In genomic region chr5:37197340-37198050, GRCh38 we compare ENCODE assay signal across 8 cellular contexts. TPM values are rescaled to one million over a fixed set of nuclear protein-coding genes. Genes with fewer than 3 reads are reported as not detected.
DNase-seq lines count a peak whose midpoint lies in the region; ATAC-seq and TF ChIP-seq lines count a peak whose summit lies in the region.

No MANE protein-coding gene starts in this region.

- peak overlapping the region; percentile 76 for H3K27ac Mint-ChIP-seq in activated naive CD8-positive, alpha-beta T cell treated with anti-CD3 and anti-CD28 coated beads for 36 hours

- H4K20me1 ChIP-seq in BLaER1 treated with 17β-estradiol and CSF1 and Interleukin-3, amounts not matched to agents 10 nM and 100 nM: no peaks in the 10 kb centered on the region

- peaks cover 25% of the 10 kb centered on the region for H3K4me1 Mint-ChIP-seq in activated naive CD8-positive, alpha-beta T cell treated with anti-CD3 and anti-CD28 coated beads for 36 hours

- H3K27me3 ChIP-seq in BLaER1 treated with 17β-estradiol and CSF1 and Interleukin-3, amounts not matched to agents 10 nM and 100 nM: no peaks in the 10 kb centered on the region
- H3K27me3 ChIP-seq in thoracic aorta (replicated peaks; ENCODE audit: insufficient read depth): no peaks in the 10 kb centered on the region

- no peaks in the 10 kb centered on the region for H3K9me3 Mint-ChIP-seq in activated naive CD8-positive, alpha-beta T cell treated with anti-CD3 and anti-CD28 coated beads for 36 hours

- peak overlapping the region; percentile 64 for H3K4me3 Mint-ChIP-seq in activated naive CD8-positive, alpha-beta T cell treated with anti-CD3 and anti-CD28 coated beads for 36 hours

- no peaks in the 10 kb centered on the region for H3K27me3 Mint-ChIP-seq in activated naive CD8-positive, alpha-beta T cell treated with anti-CD3 and anti-CD28 coated beads for 36 hours

- peaks cover 14% of the 10 kb centered on the region for H3K36me3 Mint-ChIP-seq in activated naive CD8-positive, alpha-beta T cell treated with anti-CD3 and anti-CD28 coated beads for 36 hours

- no peaks in the 10 kb centered on the region for H3K9me3 ChIP-seq in BLaER1 treated with 17β-estradiol and CSF1 and Interleukin-3, amounts not matched to agents 10 nM and 100 nM (replicated peaks in 1 of 11)
- H3K9me3 ChIP-seq in thoracic aorta: no peaks in the 10 kb centered on the region

- peak overlapping the region; percentile 5 to 80 (median 73); a peak in 20 of 22 replicates for H3K27ac ChIP-seq in BLaER1 treated with 17β-estradiol and CSF1 and Interleukin-3, amounts not matched to agents 10 nM and 100 nM
- H3K27ac ChIP-seq in thoracic aorta: no peak overlapping the region

- peaks cover 16 to 21% (median 20%) of the 10 kb centered on the region in 10 experiments for H3K4me1 ChIP-seq in BLaER1 treated with 17β-estradiol and CSF1 and Interleukin-3, amounts not matched to agents 10 nM and 100 nM
- H3K4me1 ChIP-seq in thoracic aorta (ENCODE audit: control insufficient read depth in 1 of 2, low read depth in 2 of 2): no peaks in the 10 kb centered on the region

- peaks cover 14 to 84% (median 48%) of the 10 kb centered on the region in 11 experiments for H3K36me3 ChIP-seq in BLaER1 treated with 17β-estradiol and CSF1 and Interleukin-3, amounts not matched to agents 10 nM and 100 nM
- peaks cover 18% of the 10 kb centered on the region for H3K36me3 ChIP-seq in thoracic aorta

- H3K4me3 ChIP-seq in BLaER1 treated with 17β-estradiol and CSF1 and Interleukin-3, amounts not matched to agents 10 nM and 100 nM: peak overlapping the region in 7 of 10 experiments; percentile 14 to 56 (median 33); a peak in 10 of 20 replicates
- H3K4me3 ChIP-seq in thoracic aorta: peak overlapping the region; percentile 12

- ATAC-seq in GM19395 (IDR thresholded peaks at IDR 0.05; ENCODE audit: unreplicated experiment) (peak; percentile 94), HG03432 (IDR thresholded peaks at IDR 0.05; ENCODE audit: unreplicated experiment) (peak; percentile 94), thoracic aorta (ENCODE audit: insufficient number of reproducible peaks, low FRiP score, low read depth) (no peak), SK-N-SH treated with all-trans-retinoic acid at 6 μM for 48 hours (no peak)

- no peak for DNase-seq in activated naive CD8-positive, alpha-beta T cell treated with anti-CD3 and anti-CD28 coated beads for 36 hours
- DNase-seq in thoracic aorta (ENCODE audit: low spot score) (no peak), DMS79 treated with DMSO at 0.1 percent for 48 hours (lab: John Stamatoyannopoulos, UW) (no peak), NCI-H2227 treated with DMSO at 0.1 percent for 48 hours (lab: John Stamatoyannopoulos, UW) (no peak)

- peak overlapping the region; percentile 57 to 92 (median 75) for H3K4me2 ChIP-seq in BLaER1 treated with 17β-estradiol and CSF1 and Interleukin-3, amounts not matched to agents 10 nM and 100 nM

- H3K9ac ChIP-seq in BLaER1 treated with 17β-estradiol and CSF1 and Interleukin-3, amounts not matched to agents 10 nM and 100 nM: peak overlapping the region in 10 of 11 experiments; percentile 8 to 73 (median 54); a peak in 15 of 22 replicates

- TF ChIP-seq CTCF in thoracic aorta (IDR thresholded peaks at IDR 0.05): no peak

TF ChIP-seq in SK-N-SH treated with all-trans-retinoic acid at 6 μM for 48 hours, 23 proteins besides CTCF, POLR2A, EP300 and RAD21 (continues in another document):
- TF ChIP-seq ZC3H10 (CRISPR knock-in tag; IDR thresholded peaks at IDR 0.05): no peak
- TF ChIP-seq TSHZ2 (CRISPR knock-in tag; IDR thresholded peaks at IDR 0.05): no peak
- TF ChIP-seq CSDC2 (CRISPR knock-in tag; IDR thresholded peaks at IDR 0.05): no peak
- TF ChIP-seq TOX (CRISPR knock-in tag; IDR thresholded peaks at IDR 0.05; ENCODE audit: borderline replicate concordance): no peak
- no peak for TF ChIP-seq ZNF565 (CRISPR knock-in tag; conservative IDR thresholded peaks at IDR 0.05; ENCODE audit: low read depth)
- TF ChIP-seq ZFP3 (CRISPR knock-in tag; IDR thresholded peaks at IDR 0.05): no peak
- TF ChIP-seq OSR1 (CRISPR knock-in tag; IDR thresholded peaks at IDR 0.05): no peak
- no peak for TF ChIP-seq CSRNP3 (CRISPR knock-in tag; IDR thresholded peaks at IDR 0.05)
- TF ChIP-seq BACH2 (CRISPR knock-in tag; IDR thresholded peaks at IDR 0.05; ENCODE audit: borderline replicate concordance): no peak
- TF ChIP-seq ZNF8 (CRISPR knock-in tag; IDR thresholded peaks at IDR 0.05): no peak
- TF ChIP-seq POU6F1 (CRISPR knock-in tag; IDR thresholded peaks at IDR 0.05; ENCODE audit: borderline replicate concordance, low read depth): no peak
- no peak for TF ChIP-seq RARB (CRISPR knock-in tag; IDR thresholded peaks at IDR 0.05)
- TF ChIP-seq GLIS3 (CRISPR knock-in tag; IDR thresholded peaks at IDR 0.05): no peak
- TF ChIP-seq PATZ1 (CRISPR knock-in tag; IDR thresholded peaks at IDR 0.05; ENCODE audit: borderline replicate concordance): no peak
- no peak for TF ChIP-seq ISL1 (CRISPR knock-in tag; IDR thresholded peaks at IDR 0.05)
- no peak for TF ChIP-seq ZNF70 (CRISPR knock-in tag; IDR thresholded peaks at IDR 0.05)
- TF ChIP-seq ESRRG (CRISPR knock-in tag; IDR thresholded peaks at IDR 0.05): no peak
- no peak for TF ChIP-seq PPARA (CRISPR knock-in tag; IDR thresholded peaks at IDR 0.05; ENCODE audit: borderline replicate concordance)
- no peak for TF ChIP-seq SNAI2 (CRISPR knock-in tag; IDR thresholded peaks at IDR 0.05)

RNA-seq across cellular contexts. Expression of gene CPLANE1, which starts 51.7 kb away (rescaled TPM):
- total RNA-seq in activated naive CD8-positive, alpha-beta T cell treated with anti-CD3 and anti-CD28 coated beads for 36 hours: 1 to 10 TPM; 5.8 TPM
- 10 to 100 TPM; 24.1 to 44.0 TPM for total RNA-seq in thoracic aorta

Comparison
In these comparisons a context has a peak if more than half of its experiments do, and no peak if none do; other contexts are left out.
1. H3K27ac ChIP-seq: peak in BLaER1 treated with 17β-estradiol and CSF1 and Interleukin-3, amounts not matched to agents 10 nM and 100 nM (11 of 11); none in thoracic aorta (0 of 2).
2. ATAC-seq: peak in GM19395 (single experiment) and HG03432 (single experiment); none in thoracic aorta (single experiment) and SK-N-SH treated with all-trans-retinoic acid at 6 μM for 48 hours (single experiment).